ENCODE assay signal across 1 cellular context in genomic region chr4:169249214-169249973, GRCh38.
A peak's percentile ranks its signal among the peaks of the same experiment; 100 is the strongest.
TF ChIP-seq lines count a peak whose summit lies in the region.

No MANE protein-coding gene starts in this region.

TF ChIP-seq in GM12878, 131 proteins besides CTCF, POLR2A, EP300 and RAD21:
- TF ChIP-seq KLF5 (IDR thresholded peaks at IDR 0.05; ENCODE audit: partially characterized antibody) (no peak), ZBED1 (IDR thresholded peaks at IDR 0.05; ENCODE audit: borderline replicate concordance) (no peak), PKNOX1 (IDR thresholded peaks at IDR 0.05) (no peak; the same call in 1 of the 2 replicates), FOXM1 (IDR thresholded peaks at IDR 0.05; ENCODE audit: low read depth, low read length) (no peak), RELB (IDR thresholded peaks at IDR 0.05; ENCODE audit: low read depth) (0 out of 2 replicates have a peak, but pooled peaks have one; percentile 15), ATF7 (IDR thresholded peaks at IDR 0.05; ENCODE audit: low read depth) (0 out of 2 replicates have a peak, but pooled peaks have one; percentile 33), ZNF384 (IDR thresholded peaks at IDR 0.05; ENCODE audit: borderline replicate concordance, low read depth, low read length) (no peak)
